In genomic region chr6:10591411-10592160, GRCh38 we compare ENCODE assay signal across 16 cellular contexts.
DNase-seq lines count a peak whose midpoint lies in the region; ATAC-seq and TF ChIP-seq lines count a peak whose summit lies in the region.
"Had no signal": no experiment of that assay in that cellular context is flagged by ENCODE, and none has a peak within 500 bp of the region (broad histone marks: within the 10 kb centered on the region; RNA-seq: fewer than 3 reads in every experiment).

No MANE protein-coding gene starts in this region.

- no peak for ATAC-seq in HG03432 (IDR thresholded peaks at IDR 0.05; ENCODE audit: unreplicated experiment)
- ATAC-seq: PC-3 had no signal

- no peak overlapping the region for H3K14ac ChIP-seq in trophoblast cell (ENCODE audit: low read length)

- no peak overlapping the region for H3K4me2 ChIP-seq in trophoblast cell (ENCODE audit: low read length)

- in situ Hi-C loops in GM13976 (cut with MboI; ENCODE audit: low sequenced_read_pairs, unreplicated experiment): no loop called here

- no peak overlapping the region for H4K8ac ChIP-seq in trophoblast cell (ENCODE audit: low read depth, low read length)

- H3K18ac ChIP-seq in trophoblast cell (ENCODE audit: low read length): no peak overlapping the region

- peaks cover 5% of the 10 kb centered on the region for H3K79me1 ChIP-seq in trophoblast cell (ENCODE audit: low read length)

- H4K12ac ChIP-seq in trophoblast cell (ENCODE audit: low read depth, low read length): no peak overlapping the region

- no peak overlapping the region for H3K27ac ChIP-seq in trophoblast cell (ENCODE audit: low read depth, low read length)
- H3K27ac ChIP-seq: SK-N-MC had no signal

- no peaks in the 10 kb centered on the region for H3K27me3 ChIP-seq in trophoblast cell (ENCODE audit: insufficient read depth, low read length)

- peaks cover 8% of the 10 kb centered on the region for H3K79me2 ChIP-seq in trophoblast cell (ENCODE audit: control insufficient read depth, insufficient read depth, low read length, poor library complexity)

- H2BK12ac ChIP-seq in trophoblast cell (ENCODE audit: low read length): no peak overlapping the region

- no peak overlapping the region for H3K23ac ChIP-seq in trophoblast cell (ENCODE audit: low read length)

- H3K4me1 ChIP-seq in trophoblast cell (ENCODE audit: control insufficient read depth in 1 of 2, insufficient read depth in 2 of 2, low read length in 2 of 2): peaks cover 10 to 17% of the 10 kb centered on the region in 2 experiments

- peak overlapping the region; percentile 32 for H3K4ac ChIP-seq in trophoblast cell (ENCODE audit: low read depth, low read length)

- peaks cover 2% of the 10 kb centered on the region for H3K9me3 ChIP-seq in trophoblast cell (ENCODE audit: insufficient read depth, low read depth, low read length)
- H3K9me3 ChIP-seq: HAP-1 had no signal

- no peak overlapping the region for H2AK5ac ChIP-seq in trophoblast cell (ENCODE audit: low read length)

- H3K36me3 ChIP-seq in trophoblast cell (ENCODE audit: control insufficient read depth in 1 of 2, insufficient read depth in 2 of 2, low read length in 2 of 2): no peaks in the 10 kb centered on the region
- H3K36me3 ChIP-seq: HAP-1 had no signal

- no peak for TF ChIP-seq CTCF in GM13976 (IDR thresholded peaks at IDR 0.05; ENCODE audit: borderline replicate concordance, control extremely low read depth, extremely low read depth, insufficient read depth, missing control alignments)

- no peak overlapping the region for H2BK120ac ChIP-seq in trophoblast cell (ENCODE audit: insufficient read depth, low read length, poor library complexity)

- WGBS in trophoblast cell (ENCODE audit: extremely low coverage, insufficient coverage, insufficient read length): no CpG with 5 or more reads among the region's 14 CpGs

- no peak overlapping the region for H3K4me3 ChIP-seq in trophoblast cell (ENCODE audit: low read depth, low read length)
- H3K4me3 ChIP-seq: HAP-1, SK-N-MC had no signal

- no peak overlapping the region for H3K9ac ChIP-seq in trophoblast cell (ENCODE audit: low read length)

- DNase-seq in NCI-H2171 treated with DMSO at 0.1 percent for 48 hours (lab: John Stamatoyannopoulos, UW) (peak; percentile 1), NCI-H2171 (lab: John Stamatoyannopoulos, UW) (no peak), NCI-H526 treated with DMSO at 0.1 percent for 48 hours (lab: John Stamatoyannopoulos, UW) (peak; percentile 78), foreskin melanocyte (peak; percentile 92), trophoblast cell (no peak), AG20443 (ENCODE audit: low spot score) (no peak), GM13976 (ENCODE audit: low spot score) (no peak)
- DNase-seq: C1 segment of cervical spinal cord, DMS53, MV-4-11, NCI-H1694, NCI-H510A treated with DMSO at 0.1 percent for 48 hours, PC-3 had no signal

- no peak overlapping the region for H2AFZ ChIP-seq in trophoblast cell (ENCODE audit: insufficient read depth, low read length, poor library complexity)

- H4K91ac ChIP-seq in trophoblast cell (ENCODE audit: low read depth, low read length): no peak overlapping the region

- H2BK5ac ChIP-seq in trophoblast cell (ENCODE audit: low read depth, low read length, poor library complexity): no peak overlapping the region

Comparison
In these comparisons a context has a peak if more than half of its experiments do, and no peak if none do; other contexts are left out.
1. DNase-seq: peak in NCI-H2171 treated with DMSO at 0.1 percent for 48 hours (single experiment), NCI-H526 treated with DMSO at 0.1 percent for 48 hours (single experiment) and foreskin melanocyte (single experiment); none in NCI-H2171 (single experiment), trophoblast cell (0 of 2), AG20443 (single experiment) and GM13976 (single experiment).